Comparison of ENCODE assay signal across 8 cellular contexts in genomic region chr3:187368251-187368733, GRCh38. TPM values are rescaled to one million over a fixed set of nuclear protein-coding genes. Genes with fewer than 3 reads are reported as not detected.
DNase-seq lines count a peak whose midpoint lies in the region; ATAC-seq and TF ChIP-seq lines count a peak whose summit lies in the region.

TSS of gene RTP4 (plus strand) at chr3:187368385. CDS start at chr3:187368442, 57 bp downstream.

- H3K4me1 ChIP-seq in Karpas-422 (ENCODE audit: low read length), result peaks cover 13% of the 10 kb centered on the region
- peaks cover 11 to 23% (median 20%) of the 10 kb centered on the region in 4 donors for H3K4me1 ChIP-seq in esophagus muscularis mucosa
- H3K4me1 ChIP-seq in neural progenitor cell, result peaks cover 6% of the 10 kb centered on the region
- H3K4me1 ChIP-seq in uterus, result no peaks in the 10 kb centered on the region

- ATAC-seq in GM21576 (IDR thresholded peaks at IDR 0.05; ENCODE audit: unreplicated experiment), result peak; percentile 95

- 16% methylated on average over 5 of the region's 5 CpGs for WGBS in esophagus muscularis mucosa

- intact Hi-C loops in esophagus muscularis mucosa (cut with DNase I) (no loop called here), uterus (cut with DNase I; ENCODE audit: low total_unique reads) (no loop called here)

- no peak within 1 kb of the TSS for H3K4me3 Mint-ChIP-seq in neural progenitor cell

- H3K9me3 ChIP-seq in Karpas-422 (ENCODE audit: low read length) (no peaks in the 10 kb centered on the region), esophagus muscularis mucosa (no peaks in the 10 kb centered on the region), neural progenitor cell (ENCODE audit: low read depth) (no peaks in the 10 kb centered on the region), uterus (no peaks in the 10 kb centered on the region)

- TF ChIP-seq POLR2A in esophagus muscularis mucosa (IDR thresholded peaks at IDR 0.05; ENCODE audit: low read depth) (no peak), uterus (IDR thresholded peaks at IDR 0.05) (peak in 1 of 2 donors; percentile 12)

- peak within 1 kb of the TSS; percentile 93 for H2AFZ ChIP-seq in Karpas-422 (ENCODE audit: low read length)
- no peak within 1 kb of the TSS for H2AFZ ChIP-seq in neural progenitor cell (replicated peaks)

- TF ChIP-seq EP300 in esophagus muscularis mucosa (IDR thresholded peaks at IDR 0.05), result no peak

- H3K36me3 Mint-ChIP-seq in neural progenitor cell, result no peaks in the 10 kb centered on the region

- H3K4me2 ChIP-seq in Karpas-422 (ENCODE audit: low read depth, low read length, poor library complexity, severe bottlenecking), result peak within 1 kb of the TSS; percentile 74
- H3K4me2 ChIP-seq in neural progenitor cell, result no peak within 1 kb of the TSS

- no peaks in the 10 kb centered on the region for H4K20me1 ChIP-seq in Karpas-422 (ENCODE audit: insufficient read depth, low read depth, low read length)
- H4K20me1 ChIP-seq in neural progenitor cell (ENCODE audit: low read depth), result no peaks in the 10 kb centered on the region

- H3K4me1 Mint-ChIP-seq in neural progenitor cell, result no peaks in the 10 kb centered on the region

- TF ChIP-seq CTCF in esophagus muscularis mucosa (IDR thresholded peaks at IDR 0.05) (no peak), neural progenitor cell (IDR thresholded peaks at IDR 0.05) (no peak), uterus (IDR thresholded peaks at IDR 0.05) (no peak)

- H3K36me3 ChIP-seq in Karpas-422 (ENCODE audit: insufficient read depth, low read length), result no peaks in the 10 kb centered on the region
- H3K36me3 ChIP-seq in esophagus muscularis mucosa, result peaks cover 0 to 17% (median 11%) of the 10 kb centered on the region in 4 donors
- no peaks in the 10 kb centered on the region for H3K36me3 ChIP-seq in neural progenitor cell
- no peaks in the 10 kb centered on the region for H3K36me3 ChIP-seq in uterus

- peak within 1 kb of the TSS; percentile 65 for H3K9ac ChIP-seq in Karpas-422 (ENCODE audit: low read length)
- H3K9ac ChIP-seq in neural progenitor cell, result no peak within 1 kb of the TSS

- H3K27me3 ChIP-seq in Karpas-422 (ENCODE audit: low read length) (no peaks in the 10 kb centered on the region), esophagus muscularis mucosa (no peaks in the 10 kb centered on the region), neural progenitor cell (no peaks in the 10 kb centered on the region), uterus (no peaks in the 10 kb centered on the region)

- no peaks in the 10 kb centered on the region for H3K9me3 Mint-ChIP-seq in neural progenitor cell

- peak within 1 kb of the TSS; percentile 47 for H3K27ac Mint-ChIP-seq in neural progenitor cell

- peak within 1 kb of the TSS; percentile 63 for H3K4me3 ChIP-seq in Karpas-422 (ENCODE audit: low read length)
- H3K4me3 ChIP-seq in esophagus muscularis mucosa, result peak within 1 kb of the TSS; percentile 52 to 67 (median 59)
- no peak within 1 kb of the TSS for H3K4me3 ChIP-seq in neural progenitor cell
- peak within 1 kb of the TSS; percentile 27 to 49 for H3K4me3 ChIP-seq in uterus

- no peaks in the 10 kb centered on the region for H3F3A ChIP-seq in neural progenitor cell (ENCODE audit: low read depth)

- H3K79me2 ChIP-seq in Karpas-422 (ENCODE audit: low read length) (no peaks in the 10 kb centered on the region), neural progenitor cell (ENCODE audit: low read depth) (no peaks in the 10 kb centered on the region)

- DNase-seq in GM04504 (ENCODE audit: low read depth) (peak; percentile 57), Karpas-422 (peak; percentile 79), esophagus muscularis mucosa (ENCODE audit: extremely low spot score) (no peak), neural progenitor cell (ENCODE audit: low spot score) (no peak), uterus (peak; percentile 20 to 32), NCI-H1105 (lab: John Stamatoyannopoulos, UW) (no peak)
- peak; percentile 62 for DNase-seq in activated CD8-positive, alpha-beta memory T cell treated with anti-CD3 and anti-CD28 coated beads, Interleukin-2, amount 50 U/mL, for 48 hours

- H3K27me3 Mint-ChIP-seq in neural progenitor cell (ENCODE audit: insufficient read depth, low read depth), result peaks cover 6% of the 10 kb centered on the region

- H3K27ac ChIP-seq in Karpas-422 (ENCODE audit: low read length), result no peak within 1 kb of the TSS
- H3K27ac ChIP-seq in esophagus muscularis mucosa (replicated peaks in 1 of 4), result peak within 1 kb of the TSS; percentile 79 to 86 (median 80)
- no peak within 1 kb of the TSS for H3K27ac ChIP-seq in neural progenitor cell
- H3K27ac ChIP-seq in uterus, result peak within 1 kb of the TSS; percentile 88 to 94

- no peaks in the 10 kb centered on the region for H3K9me2 ChIP-seq in Karpas-422 (replicated peaks; ENCODE audit: insufficient read depth, low read length)

RNA-seq across cellular contexts. Expression of gene RTP4, which starts in this region (rescaled TPM):
- 1.8 and 3.4 TPM in 2 replicates for total RNA-seq in Karpas-422 (2014; rRNA removed; shearing (Covaris generic); ENCODE audit: low replicate concordance)
- 1 to 10 TPM in 1 of 4 donors, under 1 TPM in 3; 0.50 to 1.3 (median 0.77) TPM for total RNA-seq in esophagus muscularis mucosa
- total RNA-seq in neural progenitor cell (ENCODE audit: low replicate concordance), result not detected in 2 replicates
- 1 to 10 TPM in 3 of 4 donors, under 1 TPM in 1; 0.51 to 5.1 (median 1.8) TPM for total RNA-seq in uterus

Comparison
In these comparisons a context has a peak if more than half of its experiments do, and no peak if none do; other contexts are left out.
1. DNase-seq: peak in GM04504 (single experiment), Karpas-422 (single experiment), activated CD8-positive, alpha-beta memory T cell treated with anti-CD3 and anti-CD28 coated beads, Interleukin-2, amount 50 U/mL, for 48 hours (single experiment) and uterus (2 of 2); none in esophagus muscularis mucosa (single experiment), neural progenitor cell (single experiment) and NCI-H1105 (single experiment).
2. H3K27ac ChIP-seq: peak in esophagus muscularis mucosa (4 of 4) and uterus (2 of 2); none in Karpas-422 (single experiment) and neural progenitor cell (single experiment).